Comparison of ENCODE assay signal across 1 cellular context in genomic region chr22:38107692-38108515, GRCh38.
TF ChIP-seq lines count a peak whose summit lies in the region.

No MANE protein-coding gene starts in this region.

TF ChIP-seq in HepG2, 621 proteins besides CTCF, POLR2A, EP300 and RAD21 (continued from another document):
- TF ChIP-seq ZBTB10 (CRISPR knock-in tag; IDR thresholded peaks at IDR 0.05; ENCODE audit: borderline replicate concordance): peak; percentile 60; the same call in 1 of the 2 replicates
- TF ChIP-seq SOX6 (IDR thresholded peaks at IDR 0.05): no peak
- TF ChIP-seq SOX6 (CRISPR knock-in tag; IDR thresholded peaks at IDR 0.05): peak; percentile 40; the same call in 1 of the 2 replicates
- peak; percentile 64 for TF ChIP-seq POLR2G (IDR thresholded peaks at IDR 0.05; ENCODE audit: low read depth, low read length)
- peak; percentile 83 for TF ChIP-seq TBX2 (CRISPR knock-in tag; IDR thresholded peaks at IDR 0.05; ENCODE audit: borderline replicate concordance)
- no peak for TF ChIP-seq ZNF512 (CRISPR knock-in tag; IDR thresholded peaks at IDR 0.05)
- no peak; the same call in 1 of the 2 replicates for TF ChIP-seq ZNF414 (CRISPR knock-in tag; IDR thresholded peaks at IDR 0.05)
- peak; percentile 66 for TF ChIP-seq GATAD2A (CRISPR knock-in tag; IDR thresholded peaks at IDR 0.05)
- TF ChIP-seq ZBED4 (CRISPR knock-in tag; IDR thresholded peaks at IDR 0.05; ENCODE audit: borderline replicate concordance): peak; percentile 61; the same call in 1 of the 2 replicates
- TF ChIP-seq DZIP1 (CRISPR knock-in tag; IDR thresholded peaks at IDR 0.05): no peak
- 0 out of 2 replicates have a peak, but pooled peaks have one; percentile 39 for TF ChIP-seq ATF6 (CRISPR knock-in tag; conservative IDR thresholded peaks at IDR 0.05)
- no peak for TF ChIP-seq ZNF10 (CRISPR knock-in tag; IDR thresholded peaks at IDR 0.05; ENCODE audit: borderline replicate concordance, low read depth)
